Comparison of ENCODE assay signal across 7 cellular contexts in genomic region chr1:156767101-156767878, GRCh38.
DNase-seq lines count a peak whose midpoint lies in the region; ATAC-seq and TF ChIP-seq lines count a peak whose summit lies in the region.

PRCC (plus strand) TSS chr1:156767535; CDS start chr1:156767772, 237 bp downstream.

- peak; percentile 100 for DNase-seq in NCI-H187 treated with DMSO at 0.1 percent for 48 hours (lab: John Stamatoyannopoulos, UW)
- peak; percentile 98 for DNase-seq in T-helper 2 cell treated with Interferon-gamma antibody and Interleukin-4, amounts not matched to agents 5 μg/mL and 100 μg/mL, for 36 hours (ENCODE audit: low spot score)
- DNase-seq in astrocyte of the cerebellum (ENCODE audit: low read depth) = peak; percentile 100
- peak; percentile 92 for DNase-seq in hepatic stellate cell (ENCODE audit: low spot score)

- no peak within 1 kb of the TSS for H3K27ac Mint-ChIP-seq in T-helper 2 cell treated with Interferon-gamma antibody and Interleukin-4, amounts not matched to agents 5 μg/mL and 100 μg/mL, for 36 hours

- no peaks in the 10 kb centered on the region for H3K27me3 ChIP-seq in rectal smooth muscle tissue (ENCODE audit: control insufficient read depth, insufficient read depth, low read length)

- H3K4me1 Mint-ChIP-seq in T-helper 2 cell treated with Interferon-gamma antibody and Interleukin-4, amounts not matched to agents 5 μg/mL and 100 μg/mL, for 36 hours (ENCODE audit: low read depth) = peaks cover 32% of the 10 kb centered on the region

- H3K27me3 Mint-ChIP-seq in T-helper 2 cell treated with Interferon-gamma antibody and Interleukin-4, amounts not matched to agents 5 μg/mL and 100 μg/mL, for 36 hours (ENCODE audit: low read depth) = no peaks in the 10 kb centered on the region

- H3K4me3 Mint-ChIP-seq in T-helper 2 cell treated with Interferon-gamma antibody and Interleukin-4, amounts not matched to agents 5 μg/mL and 100 μg/mL, for 36 hours = no peak within 1 kb of the TSS

- peak within 1 kb of the TSS; percentile 95 for H3K27ac ChIP-seq in rectal smooth muscle tissue (ENCODE audit: low read depth, low read length)

- H3K36me3 ChIP-seq in rectal smooth muscle tissue (ENCODE audit: control insufficient read depth, insufficient read depth, low read length) = peaks cover 8% of the 10 kb centered on the region

- TF ChIP-seq CTCF in astrocyte of the cerebellum (IDR thresholded peaks at IDR 0.05; ENCODE audit: low read depth, low read length, missing control alignments) = no peak

- H3K4me3 ChIP-seq in astrocyte of the cerebellum (ENCODE audit: low read depth, low read length) (peak within 1 kb of the TSS; percentile 94), rectal smooth muscle tissue (ENCODE audit: low read length) (peak within 1 kb of the TSS; percentile 90)

- H3K36me3 Mint-ChIP-seq in T-helper 2 cell treated with Interferon-gamma antibody and Interleukin-4, amounts not matched to agents 5 μg/mL and 100 μg/mL, for 36 hours (ENCODE audit: low read depth) = peaks cover 20% of the 10 kb centered on the region

- in situ Hi-C loops in astrocyte of the cerebellum (cut with HindIII; ENCODE audit: low sequenced_read_pairs) = no loop called here

- no peaks in the 10 kb centered on the region for H3K9me3 Mint-ChIP-seq in T-helper 2 cell treated with Interferon-gamma antibody and Interleukin-4, amounts not matched to agents 5 μg/mL and 100 μg/mL, for 36 hours

- H3K4me1 ChIP-seq in rectal smooth muscle tissue (ENCODE audit: control insufficient read depth, insufficient read depth, low read length) = peaks cover 24% of the 10 kb centered on the region

- ATAC-seq in GM18499 (IDR thresholded peaks at IDR 0.05; ENCODE audit: insufficient read depth, unreplicated experiment) = peak; percentile 73
- ATAC-seq in HG02943 (IDR thresholded peaks at IDR 0.05; ENCODE audit: low read depth, unreplicated experiment) = peak; percentile 91

- peak within 1 kb of the TSS; percentile 82 for H3K9ac ChIP-seq in rectal smooth muscle tissue (ENCODE audit: low read length)

Comparison
In these comparisons a context has a peak if more than half of its experiments do, and no peak if none do; other contexts are left out.
1. Peak in every context shown above with its lines: DNase-seq, ATAC-seq, H3K4me3 ChIP-seq and H3K27ac ChIP-seq.